Comparison of ENCODE assay signal across 33 cellular contexts in genomic region chr4:29066856-29067255, GRCh38.
"Had no signal": no experiment of that assay in that cellular context is flagged by ENCODE, and none has a peak within 500 bp of the region (broad histone marks: within the 10 kb centered on the region; RNA-seq: fewer than 3 reads in every experiment).

No MANE protein-coding gene starts in this region.

- H3K4me1 Mint-ChIP-seq: activated CD4-positive, alpha-beta T cell treated with anti-CD3 and anti-CD28 coated beads for 36 hours; activated CD4-positive, alpha-beta T cell treated with anti-CD3 and anti-CD28 coated beads, Interleukin-2, amount 10 ng/mL, durations not matched to agents 24 days and 14 days; activated CD8-positive, alpha-beta memory T cell treated with anti-CD3 and anti-CD28 coated beads, Interleukin-2, amount 10 ng/mL, durations not matched to agents 7 days and 5 days; activated naive CD4-positive, alpha-beta T cell treated with anti-CD3 and anti-CD28 coated beads, Interleukin-2, amount 10 ng/mL, durations not matched to agents 7 days and 5 days; activated naive CD8-positive, alpha-beta T cell treated with anti-CD3 and anti-CD28 coated beads, Interleukin-2, amount 10 ng/mL, durations not matched to agents 7 days and 5 days had no signal

- H3K36me3 ChIP-seq: esophagus muscularis mucosa, heart left ventricle had no signal

- H3K27ac Mint-ChIP-seq: activated CD4-positive, alpha-beta memory T cell treated with anti-CD3 and anti-CD28 coated beads for 36 hours; activated CD4-positive, alpha-beta T cell treated with anti-CD3 and anti-CD28 coated beads for 36 hours; activated CD4-positive, alpha-beta T cell treated with anti-CD3 and anti-CD28 coated beads, Interleukin-2, amount 10 ng/mL, durations not matched to agents 24 days and 14 days; activated CD8-positive, alpha-beta memory T cell treated with anti-CD3 and anti-CD28 coated beads, Interleukin-2, amount 10 ng/mL, durations not matched to agents 7 days and 5 days; activated CD8-positive, alpha-beta T cell treated with anti-CD3 and anti-CD28 coated beads, Interleukin-2, amount 10 ng/mL, durations not matched to agents 7 days and 5 days; activated naive CD4-positive, alpha-beta T cell treated with anti-CD3 and anti-CD28 coated beads, Interleukin-2, amount 10 ng/mL, durations not matched to agents 7 days and 5 days; activated naive CD4-positive, alpha-beta T cell treated with anti-CD3 and anti-CD28 coated beads, Interleukin-2, amount 50 U/mL, for 72 hours; activated naive CD8-positive, alpha-beta T cell treated with anti-CD3 and anti-CD28 coated beads, Interleukin-2, amount 10 ng/mL, durations not matched to agents 7 days and 5 days; activated T-helper 1 cell treated with anti-CD3 and anti-CD28 coated beads, Interleukin-12 subunit alpha, Interleukin-12 subunit beta, Interleukin-2, Interleukin-4 antibody, amounts not matched to agents 30 ng/mL and 10 ng/mL and 1 ng/mL, durations not matched to agents 14 hours and 24 hours and 36 hours; activated T-helper 2 cell treated with anti-CD3 and anti-CD28 coated beads, Interferon-gamma antibody, Interleukin-2, Interleukin-4, amounts not matched to agents 10 μg/mL and 5 μg/mL and 100 μg/mL, durations not matched to agents 14 hours and 24 hours and 36 hours; effector memory CD8-positive, alpha-beta T cell had no signal

- H3K27me3 ChIP-seq: body of pancreas, esophagus muscularis mucosa, heart left ventricle had no signal

- H3K9me3 ChIP-seq: body of pancreas had no signal

- H3K4me3 ChIP-seq: body of pancreas, esophagus muscularis mucosa, heart left ventricle had no signal

- H3K4me1 ChIP-seq: body of pancreas, esophagus muscularis mucosa, heart left ventricle had no signal

- H3K27ac ChIP-seq: body of pancreas, esophagus muscularis mucosa, heart left ventricle had no signal

- FAIRE-seq: colon, frontal cortex had no signal

- H3K4me3 Mint-ChIP-seq: activated CD4-positive, alpha-beta memory T cell treated with anti-CD3 and anti-CD28 coated beads for 36 hours; activated CD4-positive, alpha-beta T cell treated with anti-CD3 and anti-CD28 coated beads for 36 hours; activated CD4-positive, alpha-beta T cell treated with anti-CD3 and anti-CD28 coated beads, Interleukin-2, amount 10 ng/mL, durations not matched to agents 24 days and 14 days; activated CD8-positive, alpha-beta memory T cell treated with anti-CD3 and anti-CD28 coated beads, Interleukin-2, amount 10 ng/mL, durations not matched to agents 7 days and 5 days; activated CD8-positive, alpha-beta T cell treated with anti-CD3 and anti-CD28 coated beads, Interleukin-2, amount 10 ng/mL, durations not matched to agents 7 days and 5 days; activated naive CD4-positive, alpha-beta T cell treated with anti-CD3 and anti-CD28 coated beads, Interleukin-2, amount 10 ng/mL, durations not matched to agents 7 days and 5 days; activated naive CD8-positive, alpha-beta T cell treated with anti-CD3 and anti-CD28 coated beads, Interleukin-2, amount 10 ng/mL, durations not matched to agents 7 days and 5 days; activated T-helper 1 cell treated with anti-CD3 and anti-CD28 coated beads, Interleukin-12 subunit alpha, Interleukin-12 subunit beta, Interleukin-2, Interleukin-4 antibody, amounts not matched to agents 30 ng/mL and 10 ng/mL and 1 ng/mL, durations not matched to agents 14 hours and 24 hours and 36 hours; effector memory CD8-positive, alpha-beta T cell had no signal

- ATAC-seq: activated CD4-positive, alpha-beta T cell treated with anti-CD3 and anti-CD28 coated beads for 36 hours; activated CD8-positive, alpha-beta memory T cell treated with anti-CD3 and anti-CD28 coated beads, Interleukin-2, amount 10 ng/mL, durations not matched to agents 7 days and 5 days; activated CD8-positive, alpha-beta T cell treated with anti-CD3 and anti-CD28 coated beads, Interleukin-2, amount 10 ng/mL, durations not matched to agents 7 days and 5 days; activated naive CD4-positive, alpha-beta T cell treated with anti-CD3 and anti-CD28 coated beads, Interleukin-2, amount 50 U/mL, for 72 hours; body of pancreas; effector memory CD8-positive, alpha-beta T cell; heart left ventricle had no signal

- H3K36me3 Mint-ChIP-seq: activated CD4-positive, alpha-beta memory T cell treated with anti-CD3 and anti-CD28 coated beads for 36 hours; activated CD8-positive, alpha-beta memory T cell treated with anti-CD3 and anti-CD28 coated beads, Interleukin-2, amount 10 ng/mL, durations not matched to agents 7 days and 5 days; activated naive CD4-positive, alpha-beta T cell treated with anti-CD3 and anti-CD28 coated beads, Interleukin-2, amount 10 ng/mL, durations not matched to agents 7 days and 5 days; activated naive CD8-positive, alpha-beta T cell treated with anti-CD3 and anti-CD28 coated beads, Interleukin-2, amount 10 ng/mL, durations not matched to agents 7 days and 5 days had no signal

- H3K27me3 Mint-ChIP-seq: activated CD4-positive, alpha-beta memory T cell treated with anti-CD3 and anti-CD28 coated beads for 36 hours; activated CD4-positive, alpha-beta T cell treated with anti-CD3 and anti-CD28 coated beads for 36 hours; activated CD4-positive, alpha-beta T cell treated with anti-CD3 and anti-CD28 coated beads, Interleukin-2, amount 10 ng/mL, durations not matched to agents 24 days and 14 days; activated CD8-positive, alpha-beta memory T cell treated with anti-CD3 and anti-CD28 coated beads, Interleukin-2, amount 10 ng/mL, durations not matched to agents 7 days and 5 days; activated naive CD4-positive, alpha-beta T cell treated with anti-CD3 and anti-CD28 coated beads, Interleukin-2, amount 10 ng/mL, durations not matched to agents 7 days and 5 days; activated naive CD8-positive, alpha-beta T cell treated with anti-CD3 and anti-CD28 coated beads, Interleukin-2, amount 10 ng/mL, durations not matched to agents 7 days and 5 days; effector memory CD8-positive, alpha-beta T cell had no signal

- DNase-seq: activated CD4-positive, alpha-beta memory T cell treated with anti-CD3 and anti-CD28 coated beads for 36 hours; activated CD4-positive, alpha-beta T cell treated with anti-CD3 and anti-CD28 coated beads for 36 hours; activated CD4-positive, alpha-beta T cell treated with anti-CD3 and anti-CD28 coated beads, Interleukin-2, amount 10 ng/mL, durations not matched to agents 24 days and 14 days; activated CD4-positive, CD25-positive, alpha-beta regulatory T cell; activated CD4-positive, CD25-positive, alpha-beta regulatory T cell treated with anti-CD3 and anti-CD28 coated beads, Interleukin-2, amount 50 U/mL, for 72 hours; activated CD8-positive, alpha-beta memory T cell treated with anti-CD3 and anti-CD28 coated beads, Interleukin-2, amount 10 ng/mL, durations not matched to agents 7 days and 5 days; activated CD8-positive, alpha-beta memory T cell treated with anti-CD3 and anti-CD28 coated beads, Interleukin-2, amount 50 U/mL, for 4 hours; activated CD8-positive, alpha-beta T cell treated with anti-CD3 and anti-CD28 coated beads, Interleukin-2, amount 10 ng/mL, durations not matched to agents 7 days and 5 days; activated effector memory CD4-positive, alpha-beta T cell treated with anti-CD3 and anti-CD28 coated beads, Interleukin-2, amount 50 U/mL, for 16 hours; activated naive CD4-positive, alpha-beta T cell; activated naive CD4-positive, alpha-beta T cell treated with anti-CD3 and anti-CD28 coated beads, Interleukin-2, amount 10 ng/mL, durations not matched to agents 7 days and 5 days; activated naive CD8-positive, alpha-beta T cell treated with anti-CD3 and anti-CD28 coated beads, Interleukin-2, amount 10 ng/mL, durations not matched to agents 7 days and 5 days; activated T-cell treated with anti-CD3 and anti-CD28 coated beads, Interleukin-2, amount 50 U/mL, for 1 hour; activated T-cell treated with anti-CD3 and anti-CD28 coated beads, Interleukin-2, amount 50 U/mL, for 48 hours; amniotic stem cell; anterior cingulate cortex; body of pancreas; caudate nucleus; cortex of kidney; dermis blood vessel endothelial cell; effector CD4-positive, alpha-beta T cell; effector memory CD8-positive, alpha-beta T cell; erythroblast; foreskin fibroblast; heart left ventricle; T-helper 1 cell; T-helper 2 cell had no signal
